In genomic region chr7:2530076-2530967, GRCh38 we compare ENCODE assay signal across 8 cellular contexts. TPM values are rescaled to one million over a fixed set of nuclear protein-coding genes. Genes with fewer than 3 reads are reported as not detected.
DNase-seq lines count a peak whose midpoint lies in the region; ATAC-seq and TF ChIP-seq lines count a peak whose summit lies in the region.

No MANE protein-coding gene starts in this region.

- H3K18ac ChIP-seq in mesendoderm (ENCODE audit: low read length) = no peak overlapping the region

- WGBS in mesendoderm (ENCODE audit: extremely low coverage, insufficient coverage, low lambda C conversion rate) = no CpG with 5 or more reads among the region's 16 CpGs

- no peak overlapping the region for H3K9ac ChIP-seq in mesendoderm (ENCODE audit: low read length)

- peak overlapping the region; percentile 83 for H3K4me3 Mint-ChIP-seq in natural killer cell

- H2BK15ac ChIP-seq in mesendoderm (replicated peaks; ENCODE audit: low read depth) = no peak overlapping the region

- H3K9me3 ChIP-seq in breast epithelium = no peaks in the 10 kb centered on the region

- CTCF ChIA-PET in GM10248 (lab: Yijun Ruan, JAX) = interaction anchor here (0.8 to 1.5 kb wide), 2 partner anchors 78 to 180 kb away, joined by 3 to 4 read pairs; no protein-coding TSS in a partner anchor

- H3K27me3 Mint-ChIP-seq in natural killer cell (ENCODE audit: low read depth in 2 of 2) = no peaks in the 10 kb centered on the region

- no peak overlapping the region for H3K4ac ChIP-seq in mesendoderm (ENCODE audit: low read depth, low read length)

- H3K27ac Mint-ChIP-seq in natural killer cell = peak overlapping the region; percentile 90 to 97

- H4K5ac ChIP-seq in mesendoderm (ENCODE audit: low read length) = no peak overlapping the region

- no peaks in the 10 kb centered on the region for H3K9me3 Mint-ChIP-seq in natural killer cell

- no peak overlapping the region for H3K56ac ChIP-seq in mesendoderm (ENCODE audit: low read length)

- no peaks in the 10 kb centered on the region for H3K79me2 ChIP-seq in mesendoderm (ENCODE audit: control insufficient read depth, insufficient read depth, low read length)

- POLR2A ChIA-PET in GM10248 (lab: Yijun Ruan, JAX) = no interaction called here

- peaks cover 26 to 51% of the 10 kb centered on the region in 2 donors for H3K4me1 Mint-ChIP-seq in natural killer cell

- H3K23ac ChIP-seq in mesendoderm (ENCODE audit: low read length) = no peak overlapping the region

- H3K27me3 ChIP-seq in HL-60 (ENCODE audit: insufficient read depth, poor library complexity, severe bottlenecking) (no peaks in the 10 kb centered on the region), breast epithelium (no peaks in the 10 kb centered on the region), mesendoderm (ENCODE audit: insufficient read depth, low read length, poor library complexity) (no peaks in the 10 kb centered on the region)

- H3K4me3 ChIP-seq in HL-60 (replicated peaks; ENCODE audit: insufficient read depth, low read length) (no peak overlapping the region), breast epithelium (peak overlapping the region in 1 of 3 donors; percentile 42), mesendoderm (ENCODE audit: low read length) (no peak overlapping the region)

- no peak overlapping the region for H2BK5ac ChIP-seq in mesendoderm (ENCODE audit: low read length)

- DNase-seq in GM10248 (ENCODE audit: extremely low spot score) = peak; percentile 84
- DNase-seq in HL-60 (ENCODE audit: low read depth in 1 of 2, low spot score in 1 of 2) = peak; percentile 92 to 95
- peak; percentile 75 for DNase-seq in UCSD-AML1 (lab: John Stamatoyannopoulos, UW; ENCODE audit: unreplicated experiment)
- no peak for DNase-seq in breast epithelium (ENCODE audit: low spot score in 2 of 2)
- peak; percentile 77 for DNase-seq in natural killer cell
- DNase-seq in mesendoderm = no peak
- DNase-seq in NCI-H526 treated with DMSO at 0.1 percent for 48 hours (lab: John Stamatoyannopoulos, UW) = no peak

- H2BK120ac ChIP-seq in mesendoderm (ENCODE audit: low read depth, low read length) = no peak overlapping the region

- H3K4me1 ChIP-seq in breast epithelium (peaks cover 20 to 27% of the 10 kb centered on the region in 2 donors), mesendoderm (ENCODE audit: control insufficient read depth, low read depth, low read length) (no peaks in the 10 kb centered on the region)

- H3K79me1 ChIP-seq in mesendoderm (ENCODE audit: low read length) = no peaks in the 10 kb centered on the region

- no peak for TF ChIP-seq POLR2A in breast epithelium (IDR thresholded peaks at IDR 0.05)

- ATAC-seq in natural killer cell (peak; percentile 54 to 75 (median 68)), GM21526 (IDR thresholded peaks at IDR 0.05; ENCODE audit: low FRiP score, unreplicated experiment) (no peak)

- no peak overlapping the region for H2AK5ac ChIP-seq in mesendoderm (ENCODE audit: low read length)

- H3K36me3 Mint-ChIP-seq in natural killer cell = no peaks in the 10 kb centered on the region

- TF ChIP-seq CTCF in GM10248 (IDR thresholded peaks at IDR 0.05; ENCODE audit: control extremely low read depth, extremely low read depth, low read depth, missing control alignments) = no peak
- TF ChIP-seq CTCF in HL-60 (IDR thresholded peaks at IDR 0.05; ENCODE audit: insufficient read depth, low read length) = no peak
- no peak for TF ChIP-seq CTCF in breast epithelium (IDR thresholded peaks at IDR 0.05)
- no peak for TF ChIP-seq CTCF in natural killer cell (IDR thresholded peaks at IDR 0.05)

- intact Hi-C loops in breast epithelium (cut with DNase I; ENCODE audit: low total_unique reads) = no loop called here
- intact Hi-C loops in natural killer cell (cut with micrococcal nuclease) = loop anchor here (1.0 to 2.0 kb wide), 3 partner anchors 8 to 24 kb away; partner anchors contain the start of gene BRAT1

- H3K36me3 ChIP-seq in breast epithelium (no peaks in the 10 kb centered on the region), mesendoderm (ENCODE audit: control insufficient read depth, insufficient read depth, low read length) (no peaks in the 10 kb centered on the region)

- no peak overlapping the region for H4K8ac ChIP-seq in mesendoderm (ENCODE audit: low read depth, low read length)

- H3K27ac ChIP-seq in HL-60 (replicated peaks) = peak overlapping the region; percentile 97
- peak overlapping the region; percentile 65 to 87 for H3K27ac ChIP-seq in breast epithelium
- no peak overlapping the region for H3K27ac ChIP-seq in mesendoderm (ENCODE audit: low read depth, low read length)

- H3K4me2 ChIP-seq in mesendoderm (ENCODE audit: low read length) = no peak overlapping the region

RNA-seq across cellular contexts. Expression of gene LFNG, which starts 10.7 kb away (rescaled TPM):
- total RNA-seq in breast epithelium (10 to 100 TPM in 1 of 3 donors, 1 to 10 TPM in 2; 5.0 to 16.4 (median 9.1) TPM), natural killer cell (100 to 1,000 TPM; 140 to 191 (median 176) TPM)
- polyA plus RNA-seq in mesendoderm (2013, experiment 1 of 2) = 1.2 TPM
- polyA plus RNA-seq in mesendoderm (2013, experiment 2 of 2) = 1.7 TPM

RNA-seq across cellular contexts. Expression of gene BRAT1, which starts 25.0 kb away (rescaled TPM):
- total RNA-seq in breast epithelium (10 to 100 TPM; 20.8 to 36.4 (median 28.4) TPM), natural killer cell (10 to 100 TPM; 24.9 to 26.7 (median 25.6) TPM)
- 18.2 TPM for polyA plus RNA-seq in mesendoderm (2013, experiment 1 of 2)
- polyA plus RNA-seq in mesendoderm (2013, experiment 2 of 2) = 18.3 TPM

RNA-seq across cellular contexts. Expression of gene IQCE, which starts 28.5 kb away (rescaled TPM):
- total RNA-seq in breast epithelium (10 to 100 TPM; 13.4 to 22.7 (median 13.8) TPM), natural killer cell (10 to 100 TPM in 2 of 3 donors, 1 to 10 TPM in 1; 9.6 to 13.5 (median 11.3) TPM)
- 3.1 TPM for polyA plus RNA-seq in mesendoderm (2013, experiment 1 of 2)
- 2.8 TPM for polyA plus RNA-seq in mesendoderm (2013, experiment 2 of 2)

RNA-seq across cellular contexts. Expression of gene GRIFIN, which starts 54.1 kb away (rescaled TPM):
- total RNA-seq in breast epithelium (not detected), natural killer cell (not detected)
- polyA plus RNA-seq in mesendoderm (2013, experiment 1 of 2) = not detected
- polyA plus RNA-seq in mesendoderm (2013, experiment 2 of 2) = not detected

Comparison
In these comparisons a context has a peak if more than half of its experiments do, and no peak if none do; other contexts are left out.
1. DNase-seq: peak in GM10248 (single experiment), HL-60 (2 of 2), UCSD-AML1 (single experiment) and natural killer cell (single experiment); none in breast epithelium (0 of 2), mesendoderm (single experiment) and NCI-H526 treated with DMSO at 0.1 percent for 48 hours (single experiment).
2. RNA of gene LFNG, which starts 10.7 kb away (total RNA-seq): 140 to 191 TPM in natural killer cell; 5.0 to 16.4 TPM in breast epithelium; every median in the first group is over 4 times any median in the second.